Comparison of ENCODE assay signal across 28 cellular contexts in the genomic region with DNA sequence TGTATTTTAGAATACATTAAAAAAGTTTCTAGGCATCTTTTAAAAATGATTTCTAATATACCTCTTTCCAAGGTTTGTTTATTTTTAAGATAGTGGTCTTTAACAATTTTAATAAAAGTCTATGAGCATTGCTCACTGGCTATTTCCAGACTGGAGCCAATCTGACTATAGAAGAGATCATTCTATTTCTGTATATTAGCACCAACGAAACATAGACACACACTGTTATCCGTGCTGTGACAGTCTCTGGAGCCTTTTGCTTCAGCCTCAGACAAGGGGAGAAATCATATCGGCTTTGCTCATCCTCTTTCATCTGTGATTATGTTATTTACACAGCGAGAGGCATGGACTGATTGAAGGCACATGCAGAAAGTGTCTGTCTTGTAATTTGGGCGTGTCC. TPM values are rescaled to one million over a fixed set of nuclear protein-coding genes. Genes with fewer than 3 reads are reported as not detected.
"Had no signal": no experiment of that assay in that cellular context is flagged by ENCODE, and none has a peak within 500 bp of the region (broad histone marks: within the 10 kb centered on the region; RNA-seq: fewer than 3 reads in every experiment).

No MANE protein-coding gene starts in this region.

- H3K4me3 ChIP-seq: gastrocnemius medialis, hepatocyte, sigmoid colon, stomach, suprapubic skin, tibial artery, upper lobe of right lung had no signal

- ATAC-seq: activated T-cell treated with anti-CD3 and anti-CD28 coated beads, Interleukin-2, amount 50 U/mL, for 72 hours; effector memory CD8-positive, alpha-beta T cell; gastrocnemius medialis; natural killer cell; stimulated activated naive B cell treated with anti-CD40 and anti-IgM and Interleukin-4, amounts not matched to agents 10 μg/mL and 1 μg/mL and 100 μg/mL, for 72 hours; upper lobe of right lung had no signal

- H3K4me2 ChIP-seq: hepatocyte had no signal

- H3K27me3 ChIP-seq: gastrocnemius medialis, hepatocyte, sigmoid colon, stomach, suprapubic skin, tibial artery, upper lobe of right lung had no signal

- H3K27ac ChIP-seq: gastrocnemius medialis, hepatocyte, sigmoid colon, stomach, suprapubic skin, tibial artery, upper lobe of right lung had no signal

- DNase-seq: activated CD4-positive, alpha-beta T cell treated with anti-CD3 and anti-CD28 coated beads for 4 hours; activated CD4-positive, alpha-beta T cell treated with anti-CD3 and anti-CD28 coated beads, Interleukin-2, amount 50 U/mL, for 4 hours; activated effector memory CD4-positive, alpha-beta T cell treated with anti-CD3 and anti-CD28 coated beads, Interleukin-2, amount 50 U/mL, for 16 hours; activated naive CD4-positive, alpha-beta T cell treated with anti-CD3 and anti-CD28 coated beads, Interleukin-2, amount 50 U/mL, for 16 hours; activated T-cell treated with anti-CD3 and anti-CD28 coated beads for 4 hours; activated T-cell treated with anti-CD3 and anti-CD28 coated beads, Interleukin-2, amount 50 U/mL, for 72 hours; amniotic stem cell; caudate nucleus; cortex of kidney; effector memory CD8-positive, alpha-beta T cell; erythroblast; gastrocnemius medialis; glutamatergic neuron; islet precursor cell; natural killer cell; sigmoid colon; stimulated activated CD4-positive, alpha-beta T cell treated with anti-CD3 and anti-CD28 coated beads, Interleukin-15, amount 100 ng/mL, for 24 hours; stimulated activated CD4-positive, alpha-beta T cell treated with anti-CD3 and anti-CD28 coated beads, Interleukin-2, amount 100 ng/mL, for 24 hours; stimulated activated naive B cell treated with anti-CD40 and anti-IgM and Interleukin-4, amounts not matched to agents 10 μg/mL and 1 μg/mL and 100 μg/mL, for 72 hours; stomach; tibial artery; upper lobe of right lung had no signal

- H3K9me3 ChIP-seq: gastrocnemius medialis, sigmoid colon, stomach, suprapubic skin, tibial artery, upper lobe of right lung had no signal

- FAIRE-seq: astrocyte had no signal

- H3K4me1 ChIP-seq: sigmoid colon, suprapubic skin, upper lobe of right lung had no signal

- H3K79me2 ChIP-seq: hepatocyte had no signal

- H2AFZ ChIP-seq: hepatocyte had no signal

- H3K36me3 ChIP-seq: gastrocnemius medialis, sigmoid colon, stomach, suprapubic skin, tibial artery, upper lobe of right lung had no signal

RNA-seq across cellular contexts. Expression of a gene that starts 23.0 kb away (rescaled TPM):
- total RNA-seq: activated T-cell treated with anti-CD3 and anti-CD28 coated beads, Interleukin-2, amount 50 U/mL, for 72 hours; gastrocnemius medialis; natural killer cell; osteocyte; posterior vena cava; sigmoid colon; stomach; T-helper 1 cell treated with Interleukin-12 subunit alpha and Interleukin-12 subunit beta and Interleukin-4 antibody, amounts not matched to agents 30 ng/mL and 1 ng/mL, for 36 hours; upper lobe of right lung had no signal
